In the genomic region with DNA sequence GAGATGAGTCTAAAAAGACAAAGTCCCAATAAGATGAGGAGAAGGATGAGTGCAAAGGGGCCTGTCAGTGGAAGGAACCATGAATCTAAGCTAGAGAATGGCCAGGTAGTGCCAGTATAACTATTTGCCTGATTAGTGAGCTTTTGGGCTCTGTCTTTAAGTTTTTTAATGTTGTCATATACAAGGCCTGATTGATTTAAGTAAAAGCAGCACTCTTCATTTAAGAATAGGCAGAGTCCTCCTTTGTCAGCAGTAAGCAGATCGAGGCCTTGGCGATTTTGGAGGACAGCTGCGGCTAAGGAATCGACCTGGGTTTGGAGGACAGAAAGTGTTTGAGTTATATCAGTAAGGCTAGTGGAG, we compare ENCODE assay signal across 1 cellular context.
A peak's percentile ranks its signal among the peaks of the same experiment; 100 is the strongest.
TF ChIP-seq lines count a peak whose summit lies in the region.

No MANE protein-coding gene starts in this region.

TF ChIP-seq in K562, 482 proteins besides CTCF, POLR2A, EP300 and RAD21 (continued from another document):
- TF ChIP-seq, protein P1, sequence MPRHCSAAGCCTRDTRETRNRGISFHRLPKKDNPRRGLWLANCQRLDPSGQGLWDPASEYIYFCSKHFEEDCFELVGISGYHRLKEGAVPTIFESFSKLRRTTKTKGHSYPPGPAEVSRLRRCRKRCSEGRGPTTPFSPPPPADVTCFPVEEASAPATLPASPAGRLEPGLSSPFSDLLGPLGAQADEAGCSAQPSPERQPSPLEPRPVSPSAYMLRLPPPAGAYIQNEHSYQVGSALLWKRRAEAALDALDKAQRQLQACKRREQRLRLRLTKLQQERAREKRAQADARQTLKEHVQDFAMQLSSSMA (CRISPR knock-in tag; IDR thresholded peaks at IDR 0.05), result 0 out of 2 replicates have a peak, but pooled peaks have one; percentile 17
- peak; percentile 13; the same call in 1 of the 2 replicates for TF ChIP-seq PML (IDR thresholded peaks at IDR 0.05; ENCODE audit: low read length)
- 0 out of 2 replicates have a peak, but pooled peaks have one; percentile 34 for TF ChIP-seq HMG20B (CRISPR knock-in tag; IDR thresholded peaks at IDR 0.05)
- TF ChIP-seq MIER1 (IDR thresholded peaks at IDR 0.05; ENCODE audit: low read depth), result no peak
- no peak for TF ChIP-seq MYBL2 (IDR thresholded peaks at IDR 0.05; ENCODE audit: low read depth)
- TF ChIP-seq MYBL2 (CRISPR knock-in tag; IDR thresholded peaks at IDR 0.05; ENCODE audit: borderline replicate concordance), result no peak
- peak; percentile 51; the same call in 1 of the 2 replicates for TF ChIP-seq SP1 (CRISPR knock-in tag; IDR thresholded peaks at IDR 0.05)
- peak; percentile 50 for TF ChIP-seq SMAD1 (IDR thresholded peaks at IDR 0.05; ENCODE audit: low read depth, low read length, partially characterized antibody)
- TF ChIP-seq CXXC5 (CRISPR knock-in tag; IDR thresholded peaks at IDR 0.05), result 0 out of 2 replicates have a peak, but pooled peaks have one; percentile 1
- TF ChIP-seq NR2C2 (CRISPR knock-in tag; IDR thresholded peaks at IDR 0.05), result 0 out of 2 replicates have a peak, but pooled peaks have one; percentile 3
- TF ChIP-seq NR2C2 (tag; IDR thresholded peaks at IDR 0.05), result no peak
- TF ChIP-seq WHSC1 (IDR thresholded peaks at IDR 0.05; ENCODE audit: low read length), result no peak
- TF ChIP-seq RBM15 (IDR thresholded peaks at IDR 0.05; ENCODE audit: insufficient read depth, low read length), result no peak
- 0 out of 2 replicates have a peak, but pooled peaks have one; percentile 6 for TF ChIP-seq BRD4 (IDR thresholded peaks at IDR 0.05)
- 0 out of 2 replicates have a peak, but pooled peaks have one; percentile 32 for TF ChIP-seq ZNF584 (CRISPR knock-in tag; IDR thresholded peaks at IDR 0.05; ENCODE audit: low read depth)
- TF ChIP-seq RBFOX2 (IDR thresholded peaks at IDR 0.05; ENCODE audit: low read depth, low read length), result peak; percentile 11
- TF ChIP-seq FOSL1 (tag; conservative IDR thresholded peaks at IDR 0.05), result 0 out of 2 replicates have a peak, but pooled peaks have one; percentile 3
- TF ChIP-seq XRCC4 (IDR thresholded peaks at IDR 0.05; ENCODE audit: extremely low read depth, insufficient read depth, insufficient read length), result no peak
- TF ChIP-seq TBL1XR1 (IDR thresholded peaks at IDR 0.05; ENCODE audit: low read length in 2 of 2), result peak in 1 of 2 experiments; percentile 47; a peak in 1 of 4 replicates
- TF ChIP-seq, protein P2, sequence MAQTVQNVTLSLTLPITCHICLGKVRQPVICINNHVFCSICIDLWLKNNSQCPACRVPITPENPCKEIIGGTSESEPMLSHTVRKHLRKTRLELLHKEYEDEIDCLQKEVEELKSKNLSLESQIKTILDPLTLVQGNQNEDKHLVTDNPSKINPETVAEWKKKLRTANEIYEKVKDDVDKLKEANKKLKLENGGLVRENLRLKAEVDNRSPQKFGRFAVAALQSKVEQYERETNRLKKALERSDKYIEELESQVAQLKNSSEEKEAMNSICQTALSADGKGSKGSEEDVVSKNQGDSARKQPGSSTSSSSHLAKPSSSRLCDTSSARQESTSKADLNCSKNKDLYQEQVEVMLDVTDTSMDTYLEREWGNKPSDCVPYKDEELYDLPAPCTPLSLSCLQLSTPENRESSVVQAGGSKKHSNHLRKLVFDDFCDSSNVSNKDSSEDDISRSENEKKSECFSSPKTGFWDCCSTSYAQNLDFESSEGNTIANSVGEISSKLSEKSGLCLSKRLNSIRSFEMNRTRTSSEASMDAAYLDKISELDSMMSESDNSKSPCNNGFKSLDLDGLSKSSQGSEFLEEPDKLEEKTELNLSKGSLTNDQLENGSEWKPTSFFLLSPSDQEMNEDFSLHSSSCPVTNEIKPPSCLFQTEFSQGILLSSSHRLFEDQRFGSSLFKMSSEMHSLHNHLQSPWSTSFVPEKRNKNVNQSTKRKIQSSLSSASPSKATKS (CRISPR knock-in tag; IDR thresholded peaks at IDR 0.05), result 0 out of 2 replicates have a peak, but pooled peaks have one; percentile 12
